10 cellular contexts compared by ENCODE assay signal in the genomic region with DNA sequence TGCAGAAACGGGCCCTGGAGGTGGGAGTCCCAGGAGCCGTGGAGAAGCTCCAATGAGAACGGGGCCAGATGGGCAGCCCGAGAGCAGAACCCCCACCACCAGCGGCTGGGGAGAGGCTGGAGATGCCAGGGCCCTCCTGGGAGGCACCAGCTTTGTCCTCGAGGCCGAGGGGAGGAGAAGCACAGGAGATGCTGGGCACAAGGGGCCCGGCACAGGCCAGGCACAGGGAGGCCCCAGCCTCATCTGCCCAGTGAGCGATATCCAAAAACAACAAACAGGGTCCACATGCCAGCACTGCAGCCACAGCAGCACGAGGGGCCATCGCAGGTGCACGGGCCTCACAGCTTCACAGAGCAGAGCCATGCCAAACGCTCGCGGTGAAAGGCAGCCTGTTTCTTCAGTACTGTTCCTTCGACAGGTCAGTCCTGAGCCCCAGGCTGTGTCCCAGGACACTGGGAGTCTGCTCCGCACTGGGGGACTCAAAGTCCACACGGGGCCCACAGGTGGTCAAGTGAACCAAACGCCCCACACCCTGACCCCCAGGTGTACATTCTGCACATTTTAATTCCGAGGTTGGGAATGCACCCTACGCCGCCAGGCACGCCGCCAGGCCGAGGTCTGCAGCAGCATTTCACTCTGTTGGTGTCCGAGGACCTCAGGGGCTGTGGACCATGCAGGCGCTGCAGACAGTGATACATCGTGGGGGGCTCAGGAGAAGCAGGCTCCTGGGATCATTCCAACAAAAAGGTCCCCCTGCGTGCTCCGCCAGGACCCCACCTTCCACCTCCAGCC. TPM values are rescaled to one million over a fixed set of nuclear protein-coding genes. Genes with fewer than 3 reads are reported as not detected.
A peak's percentile ranks its signal among the peaks of the same experiment; 100 is the strongest.
DNase-seq lines count a peak whose midpoint lies in the region; ATAC-seq, FAIRE-seq and TF ChIP-seq lines count a peak whose summit lies in the region.
"Had no signal": no experiment of that assay in that cellular context is flagged by ENCODE, and none has a peak within 500 bp of the region (broad histone marks: within the 10 kb centered on the region; RNA-seq: fewer than 3 reads in every experiment).

No MANE protein-coding gene starts in this region.

- BruUV-seq in K562 (replicated peaks; lab: Mats Ljungman, UMichigan) (no TSS peak), HepG2 (replicated peaks; lab: Mats Ljungman, UMichigan) (no TSS peak)

- H3K9ac ChIP-seq in HUES64 (ENCODE audit: low read depth, low read length) (peak overlapping the region; percentile 81), K562 (ENCODE audit: insufficient read depth in 1 of 2, low read depth in 2 of 2, low read length in 2 of 2) (no peak overlapping the region; a peak in 1 of 4 replicates), HepG2 (ENCODE audit: insufficient read depth, low read depth, low read length) (no peak overlapping the region)

- in situ Hi-C loops in K562 (cut with MboI) (no loop called here), HepG2 (cut with HindIII; ENCODE audit: extremely low pct_ligation_motif_present, low pct_unique_long_range_greater_than_20kb) (loop anchor here (25.0 kb wide), 1 partner anchor 123 kb away; no protein-coding TSS in a partner anchor)

- H3K4me2 ChIP-seq in K562 (ENCODE audit: insufficient read depth, low read length): no peak overlapping the region
- H3K4me2 ChIP-seq in HepG2 (ENCODE audit: low read depth, low read length): no peak overlapping the region

- peak overlapping the region; percentile 100 for H3K27ac ChIP-seq in HUES64 (ENCODE audit: low read depth, low read length)
- H3K27ac ChIP-seq in K562 (ENCODE audit: extremely low read depth, low read depth, low read length): no peak overlapping the region
- H3K27ac ChIP-seq in HepG2 (ENCODE audit: extremely low read length, insufficient read depth, low read length): no peak overlapping the region
- peak overlapping the region in 1 of 5 donors; percentile 8 for H3K27ac ChIP-seq in stomach
- H3K27ac ChIP-seq: breast epithelium had no signal

- TF ChIP-seq CTCF in K562 (IDR thresholded peaks at IDR 0.05 in 2 of 3, conservative IDR thresholded peaks at IDR 0.05 in 1 of 3; ENCODE audit: insufficient read depth in 2 of 3, low read depth in 1 of 3, low read length in 3 of 3): no peak
- no peak for TF ChIP-seq CTCF in HepG2 (CRISPR knock-in tag; IDR thresholded peaks at IDR 0.05)
- TF ChIP-seq CTCF in stomach (IDR thresholded peaks at IDR 0.05): no peak

- FAIRE-seq in K562 (lab: Jason Lieb, UNC): no peak
- FAIRE-seq in HepG2 (lab: Jason Lieb, UNC): no peak

- POLR2A ChIA-PET in K562 (lab: Yijun Ruan, JAX) (interaction anchor here (0.5 to 0.6 kb wide), 2 partner anchors 16 to 232 kb away, joined by 3 read pairs; no protein-coding TSS in a partner anchor), HepG2 (lab: Yijun Ruan, JAX) (no interaction called here)

- H3K36me3 ChIP-seq in HUES64 (ENCODE audit: insufficient read depth, low read length) (peaks cover 71% of the 10 kb centered on the region), K562 (ENCODE audit: control insufficient read depth, insufficient read depth, low read length) (peaks cover 3% of the 10 kb centered on the region; the same call in 2 of the 3 replicates), HepG2 (replicated peaks in 1 of 2; ENCODE audit: control insufficient read depth in 1 of 2, insufficient read depth in 2 of 2, low read length in 2 of 2) (peaks cover 29 to 73% of the 10 kb centered on the region in 2 experiments), stomach (peaks cover 0 to 63% (median 58%) of the 10 kb centered on the region in 4 donors)

- H4K20me1 ChIP-seq in K562 (replicated peaks; ENCODE audit: control insufficient read depth, insufficient read depth, low read length) (peaks cover 36% of the 10 kb centered on the region), HepG2 (ENCODE audit: insufficient read depth, low read length) (peaks cover 73% of the 10 kb centered on the region)

- ATAC-seq in K562 (no peak), HepG2 (peak; percentile 11), HG03095 (IDR thresholded peaks at IDR 0.05; ENCODE audit: unreplicated experiment) (no peak), GM18870 (IDR thresholded peaks at IDR 0.05; ENCODE audit: unreplicated experiment) (no peak)

- TF ChIP-seq POLR2A in K562 (conservative IDR thresholded peaks at IDR 0.05) (no peak), HepG2 (IDR thresholded peaks at IDR 0.05; ENCODE audit: insufficient read depth in 1 of 2, low read depth in 2 of 2, low read length in 2 of 2) (no peak), stomach (IDR thresholded peaks at IDR 0.05) (no peak)

- H3K79me2 ChIP-seq in K562 (ENCODE audit: control insufficient read depth, insufficient read depth, low read length) (no peaks in the 10 kb centered on the region), HepG2 (ENCODE audit: insufficient read depth, low read length) (peaks cover 89% of the 10 kb centered on the region)

- H3K9me3 ChIP-seq in HUES64 (ENCODE audit: insufficient read depth, low read depth, low read length) (no peaks in the 10 kb centered on the region), K562 (replicated peaks; ENCODE audit: control insufficient read depth, insufficient read depth, low read depth, low read length) (no peaks in the 10 kb centered on the region), HepG2 (ENCODE audit: low read length) (no peaks in the 10 kb centered on the region), stomach (no peaks in the 10 kb centered on the region)
- H3K9me3 ChIP-seq: breast epithelium had no signal

- no peaks in the 10 kb centered on the region for H3K27me3 ChIP-seq in HUES64 (ENCODE audit: insufficient read depth, low read length)
- H3K27me3 ChIP-seq in K562 (ENCODE audit: control insufficient read depth in 2 of 2, insufficient read depth in 2 of 2, low read length in 2 of 2): no peaks in the 10 kb centered on the region
- no peaks in the 10 kb centered on the region for H3K27me3 ChIP-seq in HepG2 (ENCODE audit: control insufficient read depth in 1 of 2, insufficient read depth in 2 of 2, low read length in 2 of 2)
- H3K27me3 ChIP-seq in stomach: no peaks in the 10 kb centered on the region
- H3K27me3 ChIP-seq: breast epithelium had no signal

- H3K4me1 ChIP-seq in HUES64 (ENCODE audit: insufficient read depth, low read length): peaks cover 47% of the 10 kb centered on the region
- H3K4me1 ChIP-seq in K562 (replicated peaks in 1 of 2; ENCODE audit: control insufficient read depth in 2 of 2, insufficient read depth in 2 of 2, low read length in 2 of 2): peaks cover 0 to 53% of the 10 kb centered on the region in 2 experiments; a peak in 4 of 5 replicates
- peaks cover 58% of the 10 kb centered on the region for H3K4me1 ChIP-seq in HepG2 (ENCODE audit: insufficient read depth, low read length)
- peaks cover 0 to 17% (median 16%) of the 10 kb centered on the region in 4 donors for H3K4me1 ChIP-seq in stomach
- H3K4me1 ChIP-seq: breast epithelium had no signal

- WGBS in HUES64: 66% methylated on average over 30 of the region's 30 CpGs
- 70% methylated on average over 28 of the region's 30 CpGs for WGBS in K562 (ENCODE audit: insufficient coverage, low coverage, missing lambda C conversion rate)
- 84% methylated on average over 19 of the region's 30 CpGs for WGBS in HepG2 (ENCODE audit: low lambda C conversion rate)
- 84 to 89% (median 86%) methylated on average over 20 to 30 of the region's 30 CpGs for WGBS in stomach, 5 donors

- TF ChIP-seq EP300 in K562 (IDR thresholded peaks at IDR 0.05; ENCODE audit: low read length) (no peak), HepG2 (IDR thresholded peaks at IDR 0.05; ENCODE audit: low read depth in 2 of 2, low read length in 2 of 2) (no peak), HepG2 (CRISPR knock-in tag; IDR thresholded peaks at IDR 0.05; ENCODE audit: borderline replicate concordance) (no peak), stomach (IDR thresholded peaks at IDR 0.05) (no peak)

- H3K4me3 ChIP-seq in HUES64 (ENCODE audit: low read length) (peak overlapping the region; percentile 29), K562 (no peak overlapping the region), HepG2 (replicated peaks in 1 of 3; ENCODE audit: insufficient read depth in 1 of 3, low read depth in 2 of 3, low read length in 3 of 3) (no peak overlapping the region), stomach (no peak overlapping the region)
- H3K4me3 ChIP-seq: breast epithelium had no signal

- H3K9me1 ChIP-seq in K562 (ENCODE audit: control insufficient read depth, insufficient read depth, low read length): peaks cover 6% of the 10 kb centered on the region

- TF ChIP-seq RAD21 in K562 (CRISPR knock-in tag; conservative IDR thresholded peaks at IDR 0.05 in 1 of 2, IDR thresholded peaks at IDR 0.05 in 1 of 2) (no peak), HepG2 (CRISPR knock-in tag; IDR thresholded peaks at IDR 0.05) (no peak)

- CTCF ChIA-PET in K562 (lab: Yijun Ruan, JAX; ENCODE audit: low intra/inter-chr PET ratio): no interaction called here
- CTCF ChIA-PET in HepG2 (lab: Yijun Ruan, JAX; ENCODE audit: low intra/inter-chr PET ratio, low total read pairs): no interaction called here

- DNase-seq in K562 (ENCODE audit: extremely low read depth in 1 of 4, low spot score in 3 of 4) (no peak), HepG2 (ENCODE audit: low spot score) (no peak), stomach (peak; percentile 22)
- DNase-seq in stimulated activated naive CD4-positive, alpha-beta T cell (lab: John Stamatoyannopoulos, UW): no peak
- DNase-seq: Karpas-422, NCI-H510A had no signal

- H2AFZ ChIP-seq in K562 (ENCODE audit: low read depth, low read length): no peak overlapping the region
- no peak overlapping the region for H2AFZ ChIP-seq in HepG2 (ENCODE audit: low read length)

- intact Hi-C loops in K562 (cut with micrococcal nuclease): no loop called here
- intact Hi-C loops in HepG2 (cut with micrococcal nuclease; ENCODE audit: unreplicated experiment): no loop called here
- intact Hi-C loops in stomach (cut with DNase I; ENCODE audit: low total_unique reads): no loop called here

RNA-seq across cellular contexts. Expression of a gene that starts 9.5 kb away (rescaled TPM):
- 104 TPM for polyA plus RNA-seq in HUES64 (2013, experiment 1 of 2)
- polyA plus RNA-seq in HUES64 (2013, experiment 2 of 2): 105 TPM
- total RNA-seq in K562 (2011; cell fraction: chromatin; rRNA removed; ENCODE audit: low replicate concordance): 26.9 and 48.0 TPM in 2 replicates
- total RNA-seq in K562 (2011; cell fraction: nucleolus; rRNA removed): 30.5 and 38.2 TPM in 2 replicates
- total RNA-seq in K562 (2011; cell fraction: nucleoplasm; rRNA removed): 24.9 and 32.4 TPM in 2 replicates
- total RNA-seq in K562 (2014; rRNA removed) (13.6 and 13.9 TPM in 2 replicates), K562 (2014; rRNA removed; fragmentation: Illumina TruSeq; extraction: Trizol) (9.2 and 11.1 TPM in 2 replicates), K562 (2015; rRNA removed; fragmentation: Illumina TruSeq; extraction: Trizol) (15.5 and 18.4 TPM in 2 replicates), K562 (2021) (18.4 and 20.8 TPM in 2 replicates), HepG2 (2016; rRNA removed; fragmentation: Illumina TruSeq; extraction: Trizol) (16.0 and 29.8 TPM in 2 replicates), stomach (100 to 1,000 TPM in 1 of 5 donors, 10 to 100 TPM in 4; 13.4 to 229 (median 17.4) TPM)
- polyA plus RNA-seq in K562 (2011; rRNA removed) (17.0 and 20.6 TPM in 2 replicates), K562 (2014; fragmentation: Illumina TruSeq; extraction: Trizol) (15.2 TPM in 2 replicates), K562 (2014; fragmentation: Nextera tagmentation; extraction: Ambion mirVana) (under 1 TPM; 0.14 to 0.53 TPM), K562 (2014; rRNA removed) (13.1 and 14.9 TPM in 2 replicates), HepG2 (2011; rRNA removed) (90.6 and 115 TPM in 2 replicates), stomach (10 to 100 TPM in 2 of 3 donors, 1 to 10 TPM in 1; 5.2 to 11.8 (median 11.6) TPM)
- 14.5 and 16.7 TPM in 2 replicates for polyA plus RNA-seq in K562 (2011; cell fraction: cytosol; rRNA removed)
- 32.2 and 34.4 TPM in 2 replicates for polyA plus RNA-seq in K562 (2011; cell fraction: nucleus; rRNA removed)
- 10.5 and 12.5 TPM in 2 replicates for polyA plus RNA-seq in K562 (2012)
- 10.9 and 14.5 TPM in 2 replicates for polyA minus RNA-seq in K562 (2011; rRNA and poly(A)+ RNA removed)
- 13.2 and 14.3 TPM in 2 replicates for polyA minus RNA-seq in K562 (2011; cell fraction: cytosol; rRNA and poly(A)+ RNA removed)
- 9.4 and 24.4 TPM in 2 replicates for polyA minus RNA-seq in K562 (2011; cell fraction: nucleus; rRNA and poly(A)+ RNA removed)
- total RNA-seq in HepG2 (2016; cell fraction: cytosol; rRNA removed; fragmentation: Illumina TruSeq; extraction: Trizol; ENCODE audit: low read depth): 5.1 and 9.2 TPM in 2 replicates
- 14.3 and 34.5 TPM in 2 replicates for total RNA-seq in HepG2 (2016; cell fraction: insoluble cytoplasmic fraction; rRNA removed; fragmentation: Illumina TruSeq; extraction: Trizol)
- total RNA-seq in HepG2 (2016; cell fraction: membrane; rRNA removed; fragmentation: Illumina TruSeq; extraction: Trizol): 14.8 and 16.4 TPM in 2 replicates
- 37.9 and 47.2 TPM in 2 replicates for total RNA-seq in HepG2 (2016; cell fraction: nucleus; rRNA removed; fragmentation: Illumina TruSeq; extraction: Trizol)
- 65.4 and 69.9 TPM in 2 replicates for polyA plus RNA-seq in HepG2 (2011; cell fraction: cytosol; rRNA removed)
- 330 and 361 TPM in 2 replicates for polyA plus RNA-seq in HepG2 (2011; cell fraction: nucleus; rRNA removed)
- 104 and 122 TPM in 2 replicates for polyA plus RNA-seq in HepG2 (2012)
- polyA plus RNA-seq in HepG2 (2016; cell fraction: cytosol; fragmentation: Illumina TruSeq; extraction: Trizol; ENCODE audit: low read depth): 3.8 and 4.2 TPM in 2 replicates
- 18.3 and 19.5 TPM in 2 replicates for polyA plus RNA-seq in HepG2 (2016; cell fraction: insoluble cytoplasmic fraction; fragmentation: Illumina TruSeq; extraction: Trizol; ENCODE audit: low read depth)
- polyA plus RNA-seq in HepG2 (2016; cell fraction: membrane; fragmentation: Illumina TruSeq; extraction: Trizol; ENCODE audit: low read depth): 9.2 and 10.4 TPM in 2 replicates
- polyA plus RNA-seq in HepG2 (2016; cell fraction: nucleus; fragmentation: Illumina TruSeq; extraction: Trizol; ENCODE audit: insufficient read depth, low read depth): 89.7 and 92.4 TPM in 2 replicates
- 56.1 and 65.1 TPM in 2 replicates for polyA minus RNA-seq in HepG2 (2011; rRNA and poly(A)+ RNA removed; ENCODE audit: low replicate concordance)
- 44.6 and 51.7 TPM in 2 replicates for polyA minus RNA-seq in HepG2 (2011; cell fraction: cytosol; rRNA and poly(A)+ RNA removed)
- polyA minus RNA-seq in HepG2 (2011; cell fraction: nucleus; rRNA and poly(A)+ RNA removed): 90.3 and 92.4 TPM in 2 replicates
